In genomic region chr6:2744778-2745177, GRCh38 we compare ENCODE assay signal across 19 cellular contexts.
"Had no signal": no experiment of that assay in that cellular context is flagged by ENCODE, and none has a peak within 500 bp of the region (broad histone marks: within the 10 kb centered on the region; RNA-seq: fewer than 3 reads in every experiment).

No MANE protein-coding gene starts in this region.

- H3K27me3 ChIP-seq: dorsolateral prefrontal cortex, spleen, upper lobe of right lung had no signal

- H3K36me3 Mint-ChIP-seq: activated naive CD8-positive, alpha-beta T cell treated with anti-CD3 and anti-CD28 coated beads for 36 hours had no signal

- H3K9me3 Mint-ChIP-seq: activated naive CD8-positive, alpha-beta T cell treated with anti-CD3 and anti-CD28 coated beads for 36 hours; activated T-helper 1 cell treated with anti-CD3 and anti-CD28 coated beads, Interleukin-12 subunit alpha, Interleukin-12 subunit beta, Interleukin-2, Interleukin-4 antibody, amounts not matched to agents 30 ng/mL and 10 ng/mL and 1 ng/mL, durations not matched to agents 14 hours and 24 hours and 36 hours; stimulated activated memory B cell treated with anti-CD40 and anti-IgM and Interleukin-4, amounts not matched to agents 10 μg/mL and 1 μg/mL and 100 μg/mL, for 72 hours had no signal

- H3K4me1 ChIP-seq: upper lobe of right lung had no signal

- H3K4me3 Mint-ChIP-seq: activated CD4-positive, alpha-beta T cell treated with anti-CD3 and anti-CD28 coated beads for 36 hours; activated naive CD8-positive, alpha-beta T cell treated with anti-CD3 and anti-CD28 coated beads for 36 hours; activated T-helper 1 cell treated with anti-CD3 and anti-CD28 coated beads, Interleukin-12 subunit alpha, Interleukin-12 subunit beta, Interleukin-2, Interleukin-4 antibody, amounts not matched to agents 30 ng/mL and 10 ng/mL and 1 ng/mL, durations not matched to agents 14 hours and 24 hours and 36 hours; stimulated activated memory B cell treated with anti-CD40 and anti-IgM and Interleukin-4, amounts not matched to agents 10 μg/mL and 1 μg/mL and 100 μg/mL, for 72 hours had no signal

- H3K27ac Mint-ChIP-seq: activated CD4-positive, alpha-beta T cell treated with anti-CD3 and anti-CD28 coated beads for 36 hours; activated naive CD8-positive, alpha-beta T cell treated with anti-CD3 and anti-CD28 coated beads for 36 hours; activated T-helper 1 cell treated with anti-CD3 and anti-CD28 coated beads, Interleukin-12 subunit alpha, Interleukin-12 subunit beta, Interleukin-2, Interleukin-4 antibody, amounts not matched to agents 30 ng/mL and 10 ng/mL and 1 ng/mL, durations not matched to agents 14 hours and 24 hours and 36 hours; stimulated activated memory B cell treated with anti-CD40 and anti-IgM and Interleukin-4, amounts not matched to agents 10 μg/mL and 1 μg/mL and 100 μg/mL, for 72 hours had no signal

- H3K36me3 ChIP-seq: prostate gland, spleen, thoracic aorta, upper lobe of right lung, WERI-Rb-1 had no signal

- H3K27ac ChIP-seq: spleen, thoracic aorta, upper lobe of right lung, WERI-Rb-1 had no signal

- H3K27me3 Mint-ChIP-seq: activated CD4-positive, alpha-beta T cell treated with anti-CD3 and anti-CD28 coated beads for 36 hours; activated naive CD8-positive, alpha-beta T cell treated with anti-CD3 and anti-CD28 coated beads for 36 hours had no signal

- H3K9me3 ChIP-seq: prostate gland, spleen, thoracic aorta, upper lobe of right lung had no signal

- H3K4me3 ChIP-seq: prostate gland, spleen, upper lobe of right lung had no signal

- DNase-seq: activated CD4-positive, alpha-beta T cell treated with anti-CD3 and anti-CD28 coated beads for 36 hours; activated CD4-positive, alpha-beta T cell treated with anti-CD3 and anti-CD28 coated beads, Interleukin-2, amount 50 U/mL, for 48 hours; activated gamma-delta T cell treated with Interleukin-2 at 50 U/mL for 16 hours; activated naive CD8-positive, alpha-beta T cell treated with anti-CD3 and anti-CD28 coated beads for 36 hours; amniotic stem cell; hippocampal formation; islet precursor cell; midbrain; spleen; stimulated activated CD4-positive, alpha-beta T cell treated with anti-CD3 and anti-CD28 coated beads, Interleukin-4, amount 100 ng/mL, for 4 hours; T-helper 2 cell; upper lobe of right lung; WERI-Rb-1 had no signal

- ATAC-seq: activated CD4-positive, alpha-beta T cell treated with anti-CD3 and anti-CD28 coated beads for 36 hours; sciatic nerve; stimulated activated memory B cell treated with anti-CD40 and anti-IgM and Interleukin-4, amounts not matched to agents 10 μg/mL and 1 μg/mL and 100 μg/mL, for 72 hours; upper lobe of right lung had no signal
